Comparison of ENCODE assay signal across 16 cellular contexts in the genomic region with DNA sequence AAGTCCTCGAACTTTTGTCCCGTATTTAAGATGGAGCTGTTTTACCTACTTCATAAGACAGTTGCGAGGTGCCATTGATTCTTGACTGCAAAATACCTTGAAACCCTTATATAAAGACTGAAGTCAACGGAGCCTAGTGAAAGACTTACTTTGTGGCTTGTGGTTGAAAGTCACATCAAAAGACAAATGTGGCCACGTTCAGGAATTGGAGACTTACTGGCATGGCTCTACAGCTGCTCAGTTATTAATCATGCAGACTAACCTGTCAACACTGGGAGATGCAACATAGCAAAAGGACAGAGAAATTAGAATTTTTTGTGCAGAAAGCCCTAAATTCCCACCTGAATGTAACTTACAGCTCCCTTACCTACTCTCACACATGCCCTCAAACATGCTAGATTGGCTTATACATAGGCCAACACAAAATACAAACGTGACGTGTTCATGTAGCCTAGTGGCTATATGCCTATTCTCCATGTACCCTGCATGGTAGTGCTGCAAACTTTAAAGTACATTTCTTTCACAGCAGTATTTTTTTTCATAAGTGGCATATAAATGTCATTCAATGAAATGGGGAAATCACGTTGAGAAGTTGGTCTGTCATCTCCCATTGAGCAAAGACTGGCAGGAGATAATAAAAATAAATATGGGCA.
DNase-seq lines count a peak whose midpoint lies in the region; ATAC-seq and TF ChIP-seq lines count a peak whose summit lies in the region.
"Had no signal": no experiment of that assay in that cellular context is flagged by ENCODE, and none has a peak within 500 bp of the region (broad histone marks: within the 10 kb centered on the region; RNA-seq: fewer than 3 reads in every experiment).

No MANE protein-coding gene starts in this region.

- H3K36me3 ChIP-seq in KMS-11 (ENCODE audit: insufficient read depth), result no peaks in the 10 kb centered on the region
- peaks cover 3% of the 10 kb centered on the region for H3K36me3 ChIP-seq in A673 (ENCODE audit: insufficient read depth, low read length, poor library complexity, severe bottlenecking)
- H3K36me3 ChIP-seq in Karpas-422 (ENCODE audit: insufficient read depth, low read length), result no peaks in the 10 kb centered on the region
- H3K36me3 ChIP-seq: BLaER1, transverse colon had no signal

- H3K4me3 ChIP-seq in KMS-11 (IDR thresholded peaks at IDR 0.05; ENCODE audit: insufficient read depth, low read depth, low read length) (no peak overlapping the region), A673 (ENCODE audit: low read depth, low read length, poor library complexity, severe bottlenecking) (no peak overlapping the region), Karpas-422 (ENCODE audit: low read length) (no peak overlapping the region)
- H3K4me3 ChIP-seq: BLaER1, transverse colon had no signal

- H3K9ac ChIP-seq in KMS-11 (no peak overlapping the region), Karpas-422 (ENCODE audit: low read length) (no peak overlapping the region)
- H3K9ac ChIP-seq: BLaER1 had no signal

- H2AFZ ChIP-seq in KMS-11 (ENCODE audit: low read depth) (no peak overlapping the region), Karpas-422 (ENCODE audit: low read length) (no peak overlapping the region)

- H4K20me1 ChIP-seq in KMS-11 (ENCODE audit: insufficient read depth) (no peaks in the 10 kb centered on the region), Karpas-422 (ENCODE audit: insufficient read depth, low read depth, low read length) (no peaks in the 10 kb centered on the region)
- H4K20me1 ChIP-seq: BLaER1 had no signal

- no peaks in the 10 kb centered on the region for H3K79me2 ChIP-seq in KMS-11 (ENCODE audit: insufficient read depth, low read depth)
- H3K79me2 ChIP-seq in Karpas-422 (ENCODE audit: low read length), result no peaks in the 10 kb centered on the region

- H3K4me2 ChIP-seq in KMS-11 (peak overlapping the region; percentile 52), Karpas-422 (ENCODE audit: low read depth, low read length, poor library complexity, severe bottlenecking) (no peak overlapping the region)
- H3K4me2 ChIP-seq: BLaER1 had no signal

- TF ChIP-seq CTCF in KMS-11 (conservative IDR thresholded peaks at IDR 0.05; ENCODE audit: low read depth, low read length), result no peak
- no peak for TF ChIP-seq CTCF in A673 (conservative IDR thresholded peaks at IDR 0.05; ENCODE audit: low read depth, low read length)

- H3K4me1 ChIP-seq in KMS-11 (ENCODE audit: low read depth, poor library complexity, severe bottlenecking), result peaks cover 33% of the 10 kb centered on the region
- H3K4me1 ChIP-seq in A673 (ENCODE audit: insufficient read depth, low read length, poor library complexity, severe bottlenecking), result no peaks in the 10 kb centered on the region
- H3K4me1 ChIP-seq in Karpas-422 (ENCODE audit: low read length), result no peaks in the 10 kb centered on the region
- H3K4me1 ChIP-seq: transverse colon had no signal

- 0 out of 2 replicates have a peak, but pooled peaks cover 9% of the 10 kb centered on the region for H3K27me3 ChIP-seq in KMS-11 (ENCODE audit: insufficient read depth, low read depth)
- H3K27me3 ChIP-seq in A673 (replicated peaks; ENCODE audit: insufficient read depth, low read depth, low read length, poor library complexity), result no peaks in the 10 kb centered on the region
- no peaks in the 10 kb centered on the region for H3K27me3 ChIP-seq in Karpas-422 (ENCODE audit: low read length)
- H3K27me3 ChIP-seq: BLaER1, transverse colon had no signal

- BruUV-seq in A673 (replicated peaks; lab: Mats Ljungman, UMichigan), result no TSS peak

- intact Hi-C loops in A673 (cut with micrococcal nuclease; ENCODE audit: unreplicated experiment), result no loop called here

- CTCF ChIA-PET in A673 (lab: Charles Lee), result no interaction called here

- DNase-seq in A673 (ENCODE audit: low spot score) (no peak), DMS153 (lab: John Stamatoyannopoulos, UW) (no peak), Karpas-422 (no peak), NOMO-1 treated with DMSO at 0.1 percent for 48 hours (lab: John Stamatoyannopoulos, UW; ENCODE audit: unreplicated experiment) (no peak)
- DNase-seq: activated CD4-positive, CD25-positive, alpha-beta regulatory T cell; caudate nucleus; GF-D8; Kasumi-1; NCI-H446; SIG-M5; transverse colon had no signal

- POLR2A ChIA-PET in A673 (lab: Charles Lee; ENCODE audit: low non-redundant PET), result no interaction called here

- H3K9me3 ChIP-seq in A673 (ENCODE audit: low read depth, low read length, poor library complexity, severe bottlenecking), result peaks cover 5% of the 10 kb centered on the region
- H3K9me3 ChIP-seq in Karpas-422 (ENCODE audit: low read length), result no peaks in the 10 kb centered on the region
- H3K9me3 ChIP-seq: transverse colon had no signal

- H3K27ac ChIP-seq in KMS-11, result no peak overlapping the region
- H3K27ac ChIP-seq in A673 (ENCODE audit: low read depth, low read length, poor library complexity, severe bottlenecking), result no peak overlapping the region
- no peak overlapping the region for H3K27ac ChIP-seq in Karpas-422 (ENCODE audit: low read length)
- H3K27ac ChIP-seq: BLaER1, transverse colon had no signal

- no peaks in the 10 kb centered on the region for H3K9me2 ChIP-seq in Karpas-422 (replicated peaks; ENCODE audit: insufficient read depth, low read length)

- ATAC-seq in GM18519 (IDR thresholded peaks at IDR 0.05; ENCODE audit: low FRiP score, unreplicated experiment) (peak; percentile 88), GM21360 (IDR thresholded peaks at IDR 0.05; ENCODE audit: unreplicated experiment) (peak; percentile 97), HG02981 (IDR thresholded peaks at IDR 0.05; ENCODE audit: unreplicated experiment) (peak; percentile 97)
